8 cellular contexts compared by ENCODE assay signal in genomic region chr17:4711671-4712111, GRCh38. TPM values are rescaled to one million over a fixed set of nuclear protein-coding genes. Genes with fewer than 3 reads are reported as not detected.
DNase-seq lines count a peak whose midpoint lies in the region; ATAC-seq and TF ChIP-seq lines count a peak whose summit lies in the region.

No MANE protein-coding gene starts in this region.

- POLR2A ChIA-PET in SK-N-SH (lab: Yijun Ruan, JAX): no interaction called here

- ATAC-seq in SK-N-SH treated with all-trans-retinoic acid at 6 μM for 48 hours (no peak), HG02870 (IDR thresholded peaks at IDR 0.05; ENCODE audit: unreplicated experiment) (no peak), GM18520 (IDR thresholded peaks at IDR 0.05; ENCODE audit: unreplicated experiment) (no peak), GM19328 (IDR thresholded peaks at IDR 0.05; ENCODE audit: unreplicated experiment) (no peak)

- peaks cover 0 to 20% of the 10 kb centered on the region in 2 experiments; a peak in 1 of 4 replicates for H3K4me1 ChIP-seq in SK-N-SH (ENCODE audit: control insufficient read depth in 1 of 2, insufficient read depth in 2 of 2, low read depth in 1 of 2, low read length in 1 of 2)

- no peaks in the 10 kb centered on the region for H4K20me1 ChIP-seq in SK-N-SH (ENCODE audit: insufficient read depth)

- WGBS in SK-N-SH (ENCODE audit: low lambda C conversion rate): 76% methylated on average over 5 of the region's 5 CpGs

- no peaks in the 10 kb centered on the region for H3K36me3 ChIP-seq in SK-N-SH (replicated peaks in 1 of 2; ENCODE audit: control insufficient read depth in 1 of 2, insufficient read depth in 2 of 2, low read length in 1 of 2)
- H3K36me3 ChIP-seq in WERI-Rb-1: peaks cover 19% of the 10 kb centered on the region

- DNase-seq in SK-N-SH: no peak
- no peak for DNase-seq in WERI-Rb-1
- peak; percentile 50 for DNase-seq in inferior parietal cortex (ENCODE audit: extremely low spot score)

- H3K9ac ChIP-seq in SK-N-SH: no peak overlapping the region

- CTCF ChIA-PET in SK-N-SH (lab: Yijun Ruan, JAX): interaction anchor here (0.6 to 3.8 kb wide), 5 partner anchors 12 to 77 kb away, joined by 3 to 20 read pairs (median 3); partner anchors contain the start of genes GLTPD2 and VMO1

- H3K9me3 ChIP-seq in SK-N-SH (no peaks in the 10 kb centered on the region), WERI-Rb-1 (ENCODE audit: severe bottlenecking) (peaks cover 3% of the 10 kb centered on the region)

- no peak overlapping the region for H2AFZ ChIP-seq in SK-N-SH (ENCODE audit: low read depth)

- H3K27me3 ChIP-seq in SK-N-SH (ENCODE audit: insufficient read depth) (no peaks in the 10 kb centered on the region), WERI-Rb-1 (ENCODE audit: insufficient read depth, low read depth, severe bottlenecking) (no peaks in the 10 kb centered on the region)

- H3K79me2 ChIP-seq in SK-N-SH (ENCODE audit: insufficient read depth): peaks cover 5% of the 10 kb centered on the region; the same call in 1 of the 2 replicates

- H3F3A ChIP-seq in SK-N-SH (replicated peaks; ENCODE audit: insufficient read depth): peaks cover 7% of the 10 kb centered on the region

- H3K9me2 ChIP-seq in SK-N-SH: no peaks in the 10 kb centered on the region

- no peak for TF ChIP-seq RAD21 in SK-N-SH (IDR thresholded peaks at IDR 0.05; ENCODE audit: low read length)

- no peak for TF ChIP-seq EP300 in SK-N-SH (IDR thresholded peaks at IDR 0.05; ENCODE audit: borderline replicate concordance in 1 of 2, low read depth in 1 of 2, low read length in 1 of 2)

- peak overlapping the region; percentile 92; the same call in 1 of the 2 replicates for H3K4me2 ChIP-seq in SK-N-SH

- TF ChIP-seq CTCF in SK-N-SH (IDR thresholded peaks at IDR 0.05): no peak
- TF ChIP-seq CTCF in WERI-Rb-1 (IDR thresholded peaks at IDR 0.05; ENCODE audit: low read depth, low read length): no peak

- no peak overlapping the region for H3K27ac ChIP-seq in SK-N-SH (ENCODE audit: low read depth in 2 of 2, low read length in 1 of 2)
- H3K27ac ChIP-seq in WERI-Rb-1: no peak overlapping the region
- peak overlapping the region; percentile 48 for H3K27ac ChIP-seq in temporal lobe (ENCODE audit: low read depth, low read length)

- H3K4me3 ChIP-seq in SK-N-SH (ENCODE audit: low read depth in 2 of 2, low read length in 1 of 2) (peak overlapping the region; percentile 60 to 69; a peak in 3 of 4 replicates), WERI-Rb-1 (ENCODE audit: low read depth, low read length) (peak overlapping the region; percentile 89)

TF ChIP-seq in SK-N-SH, 30 proteins besides CTCF, POLR2A, EP300 and RAD21:
- no peak for TF ChIP-seq GABPA (IDR thresholded peaks at IDR 0.05; ENCODE audit: low read depth)
- no peak for TF ChIP-seq EZH2phosphoT487 (IDR thresholded peaks at IDR 0.05; ENCODE audit: borderline replicate concordance, low read depth)
- no peak for TF ChIP-seq TEAD4 (IDR thresholded peaks at IDR 0.05; ENCODE audit: borderline replicate concordance, insufficient read depth)
- TF ChIP-seq MAX (IDR thresholded peaks at IDR 0.05; ENCODE audit: low read depth): no peak
- no peak for TF ChIP-seq ZBTB33 (IDR thresholded peaks at IDR 0.05; ENCODE audit: borderline replicate concordance, low read depth)

TF ChIP-seq in SK-N-SH treated with all-trans-retinoic acid at 6 μM for 48 hours, 23 proteins besides CTCF, POLR2A, EP300 and RAD21:
- TF ChIP-seq ZNF70 (CRISPR knock-in tag; IDR thresholded peaks at IDR 0.05): no peak
- TF ChIP-seq, protein P1, sequence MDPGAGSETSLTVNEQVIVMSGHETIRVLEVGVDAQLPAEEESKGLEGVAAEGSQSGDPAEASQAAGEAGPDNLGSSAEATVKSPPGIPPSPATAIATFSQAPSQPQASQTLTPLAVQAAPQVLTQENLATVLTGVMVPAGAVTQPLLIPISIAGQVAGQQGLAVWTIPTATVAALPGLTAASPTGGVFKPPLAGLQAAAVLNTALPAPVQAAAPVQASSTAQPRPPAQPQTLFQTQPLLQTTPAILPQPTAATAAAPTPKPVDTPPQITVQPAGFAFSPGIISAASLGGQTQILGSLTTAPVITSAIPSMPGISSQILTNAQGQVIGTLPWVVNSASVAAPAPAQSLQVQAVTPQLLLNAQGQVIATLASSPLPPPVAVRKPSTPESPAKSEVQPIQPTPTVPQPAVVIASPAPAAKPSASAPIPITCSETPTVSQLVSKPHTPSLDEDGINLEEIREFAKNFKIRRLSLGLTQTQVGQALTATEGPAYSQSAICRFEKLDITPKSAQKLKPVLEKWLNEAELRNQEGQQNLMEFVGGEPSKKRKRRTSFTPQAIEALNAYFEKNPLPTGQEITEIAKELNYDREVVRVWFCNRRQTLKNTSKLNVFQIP (CRISPR knock-in tag; IDR thresholded peaks at IDR 0.05; ENCODE audit: borderline replicate concordance, low read depth): no peak
- TF ChIP-seq, protein P2, sequence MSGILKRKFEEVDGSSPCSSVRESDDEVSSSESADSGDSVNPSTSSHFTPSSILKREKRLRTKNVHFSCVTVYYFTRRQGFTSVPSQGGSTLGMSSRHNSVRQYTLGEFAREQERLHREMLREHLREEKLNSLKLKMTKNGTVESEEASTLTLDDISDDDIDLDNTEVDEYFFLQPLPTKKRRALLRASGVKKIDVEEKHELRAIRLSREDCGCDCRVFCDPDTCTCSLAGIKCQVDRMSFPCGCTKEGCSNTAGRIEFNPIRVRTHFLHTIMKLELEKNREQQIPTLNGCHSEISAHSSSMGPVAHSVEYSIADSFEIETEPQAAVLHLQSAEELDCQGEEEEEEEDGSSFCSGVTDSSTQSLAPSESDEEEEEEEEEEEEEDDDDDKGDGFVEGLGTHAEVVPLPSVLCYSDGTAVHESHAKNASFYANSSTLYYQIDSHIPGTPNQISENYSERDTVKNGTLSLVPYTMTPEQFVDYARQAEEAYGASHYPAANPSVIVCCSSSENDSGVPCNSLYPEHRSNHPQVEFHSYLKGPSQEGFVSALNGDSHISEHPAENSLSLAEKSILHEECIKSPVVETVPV (CRISPR knock-in tag; IDR thresholded peaks at IDR 0.05): no peak
- TF ChIP-seq CSDC2 (CRISPR knock-in tag; IDR thresholded peaks at IDR 0.05): no peak
- TF ChIP-seq SNAI2 (CRISPR knock-in tag; IDR thresholded peaks at IDR 0.05): no peak
- TF ChIP-seq ZFP3 (CRISPR knock-in tag; IDR thresholded peaks at IDR 0.05): no peak
- TF ChIP-seq ZC3H10 (CRISPR knock-in tag; IDR thresholded peaks at IDR 0.05): no peak
- TF ChIP-seq CREB5 (CRISPR knock-in tag; IDR thresholded peaks at IDR 0.05; ENCODE audit: low read depth): no peak
- TF ChIP-seq TCF4 (CRISPR knock-in tag; IDR thresholded peaks at IDR 0.05; ENCODE audit: borderline replicate concordance): no peak
- TF ChIP-seq TOX (CRISPR knock-in tag; IDR thresholded peaks at IDR 0.05; ENCODE audit: borderline replicate concordance): no peak
- no peak for TF ChIP-seq PPARA (CRISPR knock-in tag; IDR thresholded peaks at IDR 0.05; ENCODE audit: borderline replicate concordance)
- TF ChIP-seq ARNTL (CRISPR knock-in tag; IDR thresholded peaks at IDR 0.05; ENCODE audit: borderline replicate concordance, low read depth): no peak
- TF ChIP-seq ZNF8 (CRISPR knock-in tag; IDR thresholded peaks at IDR 0.05): no peak
- TF ChIP-seq ZFP30 (CRISPR knock-in tag; IDR thresholded peaks at IDR 0.05): no peak
- no peak for TF ChIP-seq OSR1 (CRISPR knock-in tag; IDR thresholded peaks at IDR 0.05)
- TF ChIP-seq RARB (CRISPR knock-in tag; IDR thresholded peaks at IDR 0.05): no peak
- TF ChIP-seq ESRRG (CRISPR knock-in tag; IDR thresholded peaks at IDR 0.05): no peak
- no peak for TF ChIP-seq ZNF565 (CRISPR knock-in tag; conservative IDR thresholded peaks at IDR 0.05; ENCODE audit: low read depth)
- TF ChIP-seq GLIS3 (CRISPR knock-in tag; IDR thresholded peaks at IDR 0.05): no peak
- TF ChIP-seq ISL1 (CRISPR knock-in tag; IDR thresholded peaks at IDR 0.05): no peak
TF ChIP-seq in SK-N-SH treated with all-trans-retinoic acid at 6 μM for 48 hours: peak in this region for 0.

RNA-seq across cellular contexts. Expression of gene ARRB2, which starts 1.3 kb away (rescaled TPM):
- 17.3 and 24.6 TPM in 2 replicates for polyA plus RNA-seq in SK-N-SH (2012; rRNA removed)
- 13.2 and 16.2 TPM in 2 replicates for polyA plus RNA-seq in SK-N-SH (2012; cell fraction: cytosol; rRNA removed)
- polyA plus RNA-seq in SK-N-SH (2012; cell fraction: nucleus; rRNA removed): 30.4 and 40.1 TPM in 2 replicates
- 13.3 TPM for total RNA-seq in temporal lobe

RNA-seq across cellular contexts. Expression of gene PELP1, which starts 7.8 kb away (rescaled TPM):
- 12.2 and 21.8 TPM in 2 replicates for polyA plus RNA-seq in SK-N-SH (2012; rRNA removed)
- 6.9 and 10.2 TPM in 2 replicates for polyA plus RNA-seq in SK-N-SH (2012; cell fraction: cytosol; rRNA removed)
- polyA plus RNA-seq in SK-N-SH (2012; cell fraction: nucleus; rRNA removed): 63.1 and 71.2 TPM in 2 replicates
- 35.9 TPM for total RNA-seq in temporal lobe

RNA-seq across cellular contexts. Expression of gene MED11, which starts 19.5 kb away (rescaled TPM):
- polyA plus RNA-seq in SK-N-SH (2012; rRNA removed): 51.0 and 54.4 TPM in 2 replicates
- 37.1 and 45.1 TPM in 2 replicates for polyA plus RNA-seq in SK-N-SH (2012; cell fraction: cytosol; rRNA removed)
- 42.9 and 56.8 TPM in 2 replicates for polyA plus RNA-seq in SK-N-SH (2012; cell fraction: nucleus; rRNA removed)
- total RNA-seq in temporal lobe: 3.9 TPM

RNA-seq across cellular contexts. Expression of gene ZMYND15, which starts 27.9 kb away (rescaled TPM):
- polyA plus RNA-seq in SK-N-SH (2012; rRNA removed): 0.06 and 0.08 TPM in 2 replicates
- polyA plus RNA-seq in SK-N-SH (2012; cell fraction: cytosol; rRNA removed): 0.03 TPM in 2 replicates
- polyA plus RNA-seq in SK-N-SH (2012; cell fraction: nucleus; rRNA removed): 0.22 and 0.39 TPM in 2 replicates
- total RNA-seq in temporal lobe: not detected

RNA-seq across cellular contexts. Expression of gene CXCL16, which starts 28.0 kb away (rescaled TPM):
- polyA plus RNA-seq in SK-N-SH (2012; rRNA removed): 3.4 and 4.3 TPM in 2 replicates
- polyA plus RNA-seq in SK-N-SH (2012; cell fraction: cytosol; rRNA removed): 3.6 and 4.6 TPM in 2 replicates
- polyA plus RNA-seq in SK-N-SH (2012; cell fraction: nucleus; rRNA removed): 1.5 and 1.7 TPM in 2 replicates
- 0.49 TPM for total RNA-seq in temporal lobe
